In genomic region chr5:160918386-160918785, GRCh38 we compare ENCODE assay signal across 34 cellular contexts.
"Had no signal": no experiment of that assay in that cellular context is flagged by ENCODE, and none has a peak within 500 bp of the region (broad histone marks: within the 10 kb centered on the region; RNA-seq: fewer than 3 reads in every experiment).

No MANE protein-coding gene starts in this region.

- H3K36me3 Mint-ChIP-seq: activated CD8-positive, alpha-beta memory T cell treated with anti-CD3 and anti-CD28 coated beads, Interleukin-2, amount 10 ng/mL, durations not matched to agents 7 days and 5 days; activated naive CD4-positive, alpha-beta T cell treated with anti-CD3 and anti-CD28 coated beads, Interleukin-2, amount 10 ng/mL, durations not matched to agents 7 days and 5 days; activated naive CD4-positive, alpha-beta T cell treated with anti-CD3 and anti-CD28 coated beads, Interleukin-2, amount 50 U/mL, for 24 hours; activated naive CD8-positive, alpha-beta T cell had no signal

- H3K27ac Mint-ChIP-seq: activated B cell treated with CpG ODN at 0.5 μM for 24 hours; activated CD4-positive, alpha-beta memory T cell treated with anti-CD3 and anti-CD28 coated beads, Interleukin-2, amount 10 ng/mL, durations not matched to agents 7 days and 5 days; activated CD4-positive, alpha-beta T cell treated with anti-CD3 and anti-CD28 coated beads, Interleukin-2, amount 10 ng/mL, durations not matched to agents 7 days and 5 days; activated CD8-positive, alpha-beta memory T cell treated with anti-CD3 and anti-CD28 coated beads, Interleukin-2, amount 10 ng/mL, durations not matched to agents 7 days and 5 days; activated CD8-positive, alpha-beta T cell treated with anti-CD3 and anti-CD28 coated beads, Interleukin-2, amount 10 ng/mL, durations not matched to agents 7 days and 5 days; activated naive CD4-positive, alpha-beta T cell treated with anti-CD3 and anti-CD28 coated beads, Interleukin-2, amount 10 ng/mL, durations not matched to agents 7 days and 5 days; activated naive CD4-positive, alpha-beta T cell treated with anti-CD3 and anti-CD28 coated beads, Interleukin-2, amount 50 U/mL, for 24 hours; activated naive CD8-positive, alpha-beta T cell; activated T-cell treated with anti-CD3 and anti-CD28 coated beads, Interleukin-2, amount 50 U/mL, for 24 hours; activated T-helper 2 cell treated with anti-CD3 and anti-CD28 coated beads, Interferon-gamma antibody, Interleukin-2, Interleukin-4, amounts not matched to agents 10 μg/mL and 5 μg/mL and 100 μg/mL, durations not matched to agents 14 hours and 24 hours and 36 hours; T-helper 1 cell treated with Interleukin-12 subunit alpha and Interleukin-12 subunit beta and Interleukin-4 antibody, amounts not matched to agents 30 μg/mL and 1 μg/mL, for 36 hours; T-helper 2 cell treated with Interferon-gamma antibody and Interleukin-4, amounts not matched to agents 5 μg/mL and 100 μg/mL, for 36 hours had no signal

- H3K27me3 Mint-ChIP-seq: activated B cell treated with CpG ODN at 0.5 μM for 24 hours; activated CD4-positive, alpha-beta memory T cell treated with anti-CD3 and anti-CD28 coated beads, Interleukin-2, amount 10 ng/mL, durations not matched to agents 7 days and 5 days; activated CD4-positive, alpha-beta T cell treated with anti-CD3 and anti-CD28 coated beads, Interleukin-2, amount 10 ng/mL, durations not matched to agents 7 days and 5 days; activated CD8-positive, alpha-beta memory T cell treated with anti-CD3 and anti-CD28 coated beads, Interleukin-2, amount 10 ng/mL, durations not matched to agents 7 days and 5 days; activated naive CD4-positive, alpha-beta T cell treated with anti-CD3 and anti-CD28 coated beads, Interleukin-2, amount 10 ng/mL, durations not matched to agents 7 days and 5 days; activated naive CD4-positive, alpha-beta T cell treated with anti-CD3 and anti-CD28 coated beads, Interleukin-2, amount 50 U/mL, for 24 hours; activated T-cell treated with anti-CD3 and anti-CD28 coated beads, Interleukin-2, amount 50 U/mL, for 24 hours had no signal

- H3K4me1 Mint-ChIP-seq: activated B cell treated with CpG ODN at 0.5 μM for 24 hours; activated CD4-positive, alpha-beta memory T cell treated with anti-CD3 and anti-CD28 coated beads, Interleukin-2, amount 10 ng/mL, durations not matched to agents 7 days and 5 days; activated CD4-positive, alpha-beta T cell treated with anti-CD3 and anti-CD28 coated beads, Interleukin-2, amount 10 ng/mL, durations not matched to agents 7 days and 5 days; activated CD8-positive, alpha-beta memory T cell treated with anti-CD3 and anti-CD28 coated beads, Interleukin-2, amount 10 ng/mL, durations not matched to agents 7 days and 5 days; activated naive CD4-positive, alpha-beta T cell treated with anti-CD3 and anti-CD28 coated beads, Interleukin-2, amount 10 ng/mL, durations not matched to agents 7 days and 5 days; activated naive CD4-positive, alpha-beta T cell treated with anti-CD3 and anti-CD28 coated beads, Interleukin-2, amount 50 U/mL, for 24 hours had no signal

- H3K9me3 Mint-ChIP-seq: activated B cell treated with CpG ODN at 0.5 μM for 24 hours; activated CD4-positive, alpha-beta memory T cell treated with anti-CD3 and anti-CD28 coated beads, Interleukin-2, amount 10 ng/mL, durations not matched to agents 7 days and 5 days; activated CD4-positive, alpha-beta T cell treated with anti-CD3 and anti-CD28 coated beads, Interleukin-2, amount 10 ng/mL, durations not matched to agents 7 days and 5 days; activated naive CD4-positive, alpha-beta T cell treated with anti-CD3 and anti-CD28 coated beads, Interleukin-2, amount 10 ng/mL, durations not matched to agents 7 days and 5 days; activated naive CD4-positive, alpha-beta T cell treated with anti-CD3 and anti-CD28 coated beads, Interleukin-2, amount 50 U/mL, for 24 hours; activated T-cell treated with anti-CD3 and anti-CD28 coated beads, Interleukin-2, amount 50 U/mL, for 24 hours; activated T-helper 2 cell treated with anti-CD3 and anti-CD28 coated beads, Interferon-gamma antibody, Interleukin-2, Interleukin-4, amounts not matched to agents 10 μg/mL and 5 μg/mL and 100 μg/mL, durations not matched to agents 14 hours and 24 hours and 36 hours; T-helper 1 cell treated with Interleukin-12 subunit alpha and Interleukin-12 subunit beta and Interleukin-4 antibody, amounts not matched to agents 30 μg/mL and 1 μg/mL, for 36 hours; T-helper 2 cell treated with Interferon-gamma antibody and Interleukin-4, amounts not matched to agents 5 μg/mL and 100 μg/mL, for 36 hours had no signal

- H3K27ac ChIP-seq: adrenal gland, body of pancreas, brain microvascular endothelial cell, breast epithelium, VCaP had no signal

- ATAC-seq: activated CD8-positive, alpha-beta memory T cell treated with anti-CD3 and anti-CD28 coated beads, Interleukin-2, amount 10 ng/mL, durations not matched to agents 7 days and 5 days; activated CD8-positive, alpha-beta T cell treated with anti-CD3 and anti-CD28 coated beads, Interleukin-2, amount 10 ng/mL, durations not matched to agents 7 days and 5 days; body of pancreas had no signal

- H3K4me3 ChIP-seq: adrenal gland, body of pancreas, breast epithelium had no signal

- H3K36me3 ChIP-seq: adrenal gland, brain microvascular endothelial cell, breast epithelium had no signal

- DNase-seq: activated B cell treated with CpG ODN at 0.5 μM for 24 hours; activated CD4-positive, alpha-beta memory T cell treated with anti-CD3 and anti-CD28 coated beads, Interleukin-2, amount 10 ng/mL, durations not matched to agents 7 days and 5 days; activated CD4-positive, alpha-beta T cell treated with anti-CD3 and anti-CD28 coated beads for 4 hours; activated CD4-positive, alpha-beta T cell treated with anti-CD3 and anti-CD28 coated beads, Interleukin-2, amount 10 ng/mL, durations not matched to agents 7 days and 5 days; activated CD4-positive, alpha-beta T cell treated with anti-CD3 and anti-CD28 coated beads, Interleukin-2, amount 50 U/mL, for 48 hours; activated CD4-positive, CD25-positive, alpha-beta regulatory T cell treated with anti-CD3 and anti-CD28 coated beads, Interleukin-2, amount 50 U/mL, for 72 hours; activated CD8-positive, alpha-beta memory T cell treated with anti-CD3 and anti-CD28 coated beads for 24 hours; activated CD8-positive, alpha-beta memory T cell treated with anti-CD3 and anti-CD28 coated beads, Interleukin-2, amount 10 ng/mL, durations not matched to agents 7 days and 5 days; activated CD8-positive, alpha-beta memory T cell treated with anti-CD3 and anti-CD28 coated beads, Interleukin-2, amount 50 U/mL, for 48 hours; activated CD8-positive, alpha-beta T cell treated with anti-CD3 and anti-CD28 coated beads, Interleukin-2, amount 10 ng/mL, durations not matched to agents 7 days and 5 days; activated effector memory CD4-positive, alpha-beta T cell treated with Interleukin-2 at 50 U/mL for 16 hours; activated gamma-delta T cell; activated naive CD4-positive, alpha-beta T cell treated with anti-CD3 and anti-CD28 coated beads, Interleukin-2, amount 10 ng/mL, durations not matched to agents 7 days and 5 days; activated naive CD4-positive, alpha-beta T cell treated with Interleukin-2 at 50 U/mL for 16 hours; activated T-cell treated with anti-CD3 and anti-CD28 coated beads, Interleukin-2, amount 50 U/mL, for 24 hours; activated T-cell treated with anti-CD3 and anti-CD28 coated beads, Interleukin-2, amount 50 U/mL, for 48 hours; adrenal gland; amniotic stem cell; aorta; body of pancreas; brain microvascular endothelial cell; central memory CD4-positive, alpha-beta T cell; T-helper 2 cell; T-helper 9 cell had no signal

- H3K4me1 ChIP-seq: adrenal gland, breast epithelium had no signal

- H3K27me3 ChIP-seq: adrenal gland, body of pancreas, brain microvascular endothelial cell, breast epithelium had no signal

- H3K4me3 Mint-ChIP-seq: activated B cell treated with CpG ODN at 0.5 μM for 24 hours; activated CD4-positive, alpha-beta memory T cell treated with anti-CD3 and anti-CD28 coated beads, Interleukin-2, amount 10 ng/mL, durations not matched to agents 7 days and 5 days; activated CD4-positive, alpha-beta T cell treated with anti-CD3 and anti-CD28 coated beads, Interleukin-2, amount 10 ng/mL, durations not matched to agents 7 days and 5 days; activated CD8-positive, alpha-beta memory T cell treated with anti-CD3 and anti-CD28 coated beads, Interleukin-2, amount 10 ng/mL, durations not matched to agents 7 days and 5 days; activated CD8-positive, alpha-beta T cell treated with anti-CD3 and anti-CD28 coated beads, Interleukin-2, amount 10 ng/mL, durations not matched to agents 7 days and 5 days; activated naive CD4-positive, alpha-beta T cell treated with anti-CD3 and anti-CD28 coated beads, Interleukin-2, amount 10 ng/mL, durations not matched to agents 7 days and 5 days; activated naive CD4-positive, alpha-beta T cell treated with anti-CD3 and anti-CD28 coated beads, Interleukin-2, amount 50 U/mL, for 24 hours; activated naive CD8-positive, alpha-beta T cell; activated T-cell treated with anti-CD3 and anti-CD28 coated beads, Interleukin-2, amount 50 U/mL, for 24 hours; T-helper 1 cell treated with Interleukin-12 subunit alpha and Interleukin-12 subunit beta and Interleukin-4 antibody, amounts not matched to agents 30 μg/mL and 1 μg/mL, for 36 hours; T-helper 2 cell treated with Interferon-gamma antibody and Interleukin-4, amounts not matched to agents 5 μg/mL and 100 μg/mL, for 36 hours had no signal

- FAIRE-seq: astrocyte, colon, TTC549 had no signal

- H3K9me3 ChIP-seq: adrenal gland, body of pancreas, breast epithelium had no signal
